18 cellular contexts compared by ENCODE assay signal in the genomic region with DNA sequence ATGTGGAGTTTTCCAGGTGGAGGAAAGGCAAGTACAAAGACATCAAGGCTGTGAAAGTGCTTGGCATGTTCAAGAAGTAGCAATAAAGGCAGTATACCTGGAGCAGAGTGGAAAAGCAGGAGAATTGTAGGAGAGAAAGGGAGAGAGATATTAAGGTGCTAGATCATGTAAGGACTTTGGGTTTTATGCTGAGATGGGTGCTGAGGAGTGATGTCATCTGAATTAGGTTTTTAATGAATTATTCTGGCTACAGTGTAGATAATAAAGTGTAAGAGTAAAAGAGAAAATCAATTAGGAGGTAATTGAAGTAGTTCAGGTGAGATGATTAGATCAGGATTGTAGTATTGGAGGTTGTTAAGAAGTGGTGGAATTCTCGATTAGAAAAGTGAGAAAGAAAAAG.
"Had no signal": no experiment of that assay in that cellular context is flagged by ENCODE, and none has a peak within 500 bp of the region (broad histone marks: within the 10 kb centered on the region; RNA-seq: fewer than 3 reads in every experiment).

No MANE protein-coding gene starts in this region.

- H3K36me3 Mint-ChIP-seq: activated naive CD4-positive, alpha-beta T cell treated with anti-CD3 and anti-CD28 coated beads, Interleukin-2, amount 10 ng/mL, durations not matched to agents 7 days and 5 days had no signal

- FAIRE-seq: bronchial epithelial cell, colon, endothelial cell of umbilical vein, islet of Langerhans had no signal

- H3K27me3 ChIP-seq: gastrocnemius medialis, heart right ventricle, left lung, neural progenitor cell, transverse colon had no signal

- DNase-seq: activated B cell treated with CpG ODN at 0.5 μM for 24 hours; activated CD4-positive, alpha-beta T cell treated with anti-CD3 and anti-CD28 coated beads, Interleukin-2, amount 10 ng/mL, durations not matched to agents 24 days and 14 days; activated CD8-positive, alpha-beta memory T cell treated with anti-CD3 and anti-CD28 coated beads for 24 hours; activated naive CD4-positive, alpha-beta T cell treated with anti-CD3 and anti-CD28 coated beads, Interleukin-2, amount 10 ng/mL, durations not matched to agents 7 days and 5 days; anterior cingulate cortex; gastrocnemius medialis; heart right ventricle; left lung; mesendoderm; transverse colon had no signal

- H3K9ac ChIP-seq: neural progenitor cell, parathyroid adenoma had no signal

- H3K4me1 ChIP-seq: neural progenitor cell had no signal

- H3K4me1 Mint-ChIP-seq: activated naive CD4-positive, alpha-beta T cell treated with anti-CD3 and anti-CD28 coated beads, Interleukin-2, amount 10 ng/mL, durations not matched to agents 7 days and 5 days; neural progenitor cell had no signal

- H3K27ac Mint-ChIP-seq: activated B cell treated with CpG ODN at 0.5 μM for 24 hours; activated CD4-positive, alpha-beta T cell treated with anti-CD3 and anti-CD28 coated beads, Interleukin-2, amount 10 ng/mL, durations not matched to agents 24 days and 14 days; activated naive CD4-positive, alpha-beta T cell treated with anti-CD3 and anti-CD28 coated beads, Interleukin-2, amount 10 ng/mL, durations not matched to agents 7 days and 5 days; neural progenitor cell; T-helper 1 cell treated with Interleukin-12 subunit alpha and Interleukin-12 subunit beta and Interleukin-4 antibody, amounts not matched to agents 30 μg/mL and 1 μg/mL, for 36 hours had no signal

- H3K9me3 Mint-ChIP-seq: activated B cell treated with CpG ODN at 0.5 μM for 24 hours; activated CD4-positive, alpha-beta T cell treated with anti-CD3 and anti-CD28 coated beads, Interleukin-2, amount 10 ng/mL, durations not matched to agents 24 days and 14 days; activated naive CD4-positive, alpha-beta T cell treated with anti-CD3 and anti-CD28 coated beads, Interleukin-2, amount 10 ng/mL, durations not matched to agents 7 days and 5 days; neural progenitor cell; T-helper 1 cell treated with Interleukin-12 subunit alpha and Interleukin-12 subunit beta and Interleukin-4 antibody, amounts not matched to agents 30 μg/mL and 1 μg/mL, for 36 hours had no signal

- H3K4me3 ChIP-seq: gastrocnemius medialis, heart right ventricle, left lung, neural progenitor cell, smooth muscle cell, transverse colon had no signal

- H3K36me3 ChIP-seq: gastrocnemius medialis, heart right ventricle, left lung, neural progenitor cell, transverse colon had no signal

- H2AFZ ChIP-seq: neural progenitor cell, parathyroid adenoma had no signal

- ATAC-seq: gastrocnemius medialis, heart right ventricle had no signal

- H3K27ac ChIP-seq: heart right ventricle, neural progenitor cell, parathyroid adenoma, transverse colon had no signal

- H3K9me3 ChIP-seq: gastrocnemius medialis, heart right ventricle, left lung, transverse colon had no signal

- H3K4me2 ChIP-seq: neural progenitor cell, smooth muscle cell had no signal

- H3K27me3 Mint-ChIP-seq: activated B cell treated with CpG ODN at 0.5 μM for 24 hours; activated CD4-positive, alpha-beta T cell treated with anti-CD3 and anti-CD28 coated beads, Interleukin-2, amount 10 ng/mL, durations not matched to agents 24 days and 14 days; activated naive CD4-positive, alpha-beta T cell treated with anti-CD3 and anti-CD28 coated beads, Interleukin-2, amount 10 ng/mL, durations not matched to agents 7 days and 5 days had no signal

- H3K4me3 Mint-ChIP-seq: activated B cell treated with CpG ODN at 0.5 μM for 24 hours; activated CD4-positive, alpha-beta T cell treated with anti-CD3 and anti-CD28 coated beads, Interleukin-2, amount 10 ng/mL, durations not matched to agents 24 days and 14 days; activated naive CD4-positive, alpha-beta T cell treated with anti-CD3 and anti-CD28 coated beads, Interleukin-2, amount 10 ng/mL, durations not matched to agents 7 days and 5 days; neural progenitor cell; T-helper 1 cell treated with Interleukin-12 subunit alpha and Interleukin-12 subunit beta and Interleukin-4 antibody, amounts not matched to agents 30 μg/mL and 1 μg/mL, for 36 hours had no signal
